1 cellular context compared by ENCODE assay signal in genomic region chr2:111872806-111873205, GRCh38. TPM values are rescaled to one million over a fixed set of nuclear protein-coding genes. Genes with fewer than 3 reads are reported as not detected.
"Had no signal": no experiment of that assay in that cellular context is flagged by ENCODE, and none has a peak within 500 bp of the region (broad histone marks: within the 10 kb centered on the region; RNA-seq: fewer than 3 reads in every experiment).

No MANE protein-coding gene starts in this region.

RNA-seq across cellular contexts. Expression of gene MERTK, which starts 25.6 kb away (rescaled TPM):
- total RNA-seq: RPMI7951 had no signal
